Comparison of ENCODE assay signal across 9 cellular contexts in the genomic region with DNA sequence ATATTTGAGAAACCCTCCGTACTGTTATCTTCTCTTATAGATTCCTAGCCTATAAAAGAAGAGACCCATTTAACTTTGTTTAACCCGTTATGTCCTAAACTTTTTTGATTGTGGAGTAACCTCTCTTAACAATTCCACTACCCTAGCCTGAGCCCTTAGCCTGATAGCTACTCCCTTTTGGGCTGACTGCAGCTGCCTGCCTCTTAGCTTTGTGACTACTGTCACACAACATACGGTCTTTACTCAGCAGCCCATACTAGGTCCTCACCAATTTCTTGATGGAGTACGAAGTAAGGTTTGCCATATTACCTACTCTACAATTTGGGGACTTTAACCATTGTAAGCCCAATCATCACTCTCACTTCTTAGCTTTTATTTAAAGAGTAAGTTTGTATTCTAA.
DNase-seq lines count a peak whose midpoint lies in the region; ATAC-seq, FAIRE-seq and TF ChIP-seq lines count a peak whose summit lies in the region.
"Had no signal": no experiment of that assay in that cellular context is flagged by ENCODE, and none has a peak within 500 bp of the region (broad histone marks: within the 10 kb centered on the region; RNA-seq: fewer than 3 reads in every experiment).

No MANE protein-coding gene starts in this region.

- H3K9ac ChIP-seq in MM.1S (ENCODE audit: low read length) = no peak overlapping the region

- no peaks in the 10 kb centered on the region for H4K20me1 ChIP-seq in MM.1S (ENCODE audit: insufficient read depth, low read length)

- no peaks in the 10 kb centered on the region for H3K27me3 ChIP-seq in MM.1S (replicated peaks; ENCODE audit: insufficient read depth, low read length)

- TF ChIP-seq CTCF in MM.1S (IDR thresholded peaks at IDR 0.05; ENCODE audit: low read length) = no peak

- no peaks in the 10 kb centered on the region for H3K36me3 ChIP-seq in MM.1S (replicated peaks; ENCODE audit: insufficient read depth, low read length)

- H3K4me2 ChIP-seq in MM.1S (ENCODE audit: low read depth, low read length) = no peak overlapping the region

- no peaks in the 10 kb centered on the region for H3F3A ChIP-seq in MM.1S (ENCODE audit: insufficient read depth, low read length)

- peaks cover 2% of the 10 kb centered on the region for H3K9me3 Mint-ChIP-seq in memory B cell
- H3K9me3 Mint-ChIP-seq: central memory CD8-positive, alpha-beta T cell had no signal

- H3K36me3 Mint-ChIP-seq in memory B cell = peaks cover 3% of the 10 kb centered on the region

- H3K27me3 Mint-ChIP-seq in memory B cell = no peaks in the 10 kb centered on the region

- peak overlapping the region; percentile 97 for H3K27ac Mint-ChIP-seq in memory B cell

- peaks cover 62% of the 10 kb centered on the region for H3K4me1 Mint-ChIP-seq in memory B cell
- H3K4me1 Mint-ChIP-seq: central memory CD8-positive, alpha-beta T cell had no signal

- H3K79me2 ChIP-seq in MM.1S (ENCODE audit: low read length) = no peaks in the 10 kb centered on the region

- FAIRE-seq in urothelium cell line (lab: Jason Lieb, UNC) = no peak

- peak overlapping the region; percentile 63 for H3K4me3 Mint-ChIP-seq in memory B cell
- H3K4me3 Mint-ChIP-seq: central memory CD8-positive, alpha-beta T cell had no signal

- H2AFZ ChIP-seq in MM.1S (ENCODE audit: low read length) = no peak overlapping the region

- no peak overlapping the region for H3K27ac ChIP-seq in MM.1S (ENCODE audit: low read length)

- no peak overlapping the region for H3K4me3 ChIP-seq in MM.1S (ENCODE audit: low read length)

- H3K9me3 ChIP-seq in MM.1S (replicated peaks; ENCODE audit: insufficient read depth, low read length) = no peaks in the 10 kb centered on the region

- ATAC-seq in GM18907 (IDR thresholded peaks at IDR 0.05; ENCODE audit: unreplicated experiment) = peak; percentile 55
- peak; percentile 35 for ATAC-seq in HG02588 (IDR thresholded peaks at IDR 0.05; ENCODE audit: unreplicated experiment)
- peak; percentile 21 for ATAC-seq in HG03575 (IDR thresholded peaks at IDR 0.05; ENCODE audit: extremely low read depth, insufficient number of reproducible peaks, low FRiP score, unreplicated experiment)
- ATAC-seq in memory B cell (ENCODE audit: low read depth) = peak; percentile 62

- DNase-seq in memory B cell (ENCODE audit: low spot score in 2 of 2) (no peak), pons (ENCODE audit: low spot score) (no peak), nucleus accumbens (lab: John Stamatoyannopoulos, UW) (no peak), MM.1S (no peak), urothelium cell line (ENCODE audit: low spot score) (no peak)

- H3K9me2 ChIP-seq in MM.1S (replicated peaks; ENCODE audit: insufficient read depth, low read length) = no peaks in the 10 kb centered on the region

- H3K4me1 ChIP-seq in MM.1S (ENCODE audit: low read length) = no peaks in the 10 kb centered on the region
